In genomic region chr15:67130673-67131601, GRCh38 we compare ENCODE assay signal across 10 cellular contexts.
DNase-seq lines count a peak whose midpoint lies in the region; ATAC-seq and TF ChIP-seq lines count a peak whose summit lies in the region.
"Had no signal": no experiment of that assay in that cellular context is flagged by ENCODE, and none has a peak within 500 bp of the region (broad histone marks: within the 10 kb centered on the region; RNA-seq: fewer than 3 reads in every experiment).

No MANE protein-coding gene starts in this region.

- H3K4me1 Mint-ChIP-seq in CD4-positive, alpha-beta memory T cell = peaks cover 77 to 96% (median 87%) of the 10 kb centered on the region in 4 donors

- H3K9ac ChIP-seq in OCI-LY1 (ENCODE audit: low read length) = no peak overlapping the region
- H3K9ac ChIP-seq: parathyroid adenoma had no signal

- no peak for TF ChIP-seq CTCF in OCI-LY1 (IDR thresholded peaks at IDR 0.05; ENCODE audit: low read length)
- no peak for TF ChIP-seq CTCF in osteoblast (IDR thresholded peaks at IDR 0.05; ENCODE audit: extremely low read depth, low read depth, low read length)

- H3K36me3 ChIP-seq in CD4-positive, alpha-beta memory T cell (ENCODE audit: insufficient read depth, low read length) = no peaks in the 10 kb centered on the region
- H3K36me3 ChIP-seq in OCI-LY1 (ENCODE audit: insufficient read depth, low read length) (peaks cover 6% of the 10 kb centered on the region; the same call in 1 of the 2 replicates), esophagus (ENCODE audit: control insufficient read depth in 2 of 2, insufficient read depth in 2 of 2, low read length in 1 of 2) (peaks cover 0 to 5% of the 10 kb centered on the region in 2 donors), osteoblast (ENCODE audit: insufficient read depth, low read length) (peaks cover 61% of the 10 kb centered on the region)

- WGBS in esophagus, 2 donors = 51 to 64% methylated on average over 15 of the region's 15 CpGs

- CTCF ChIA-PET in CD4-positive, alpha-beta memory T cell (lab: Charles Lee; ENCODE audit: partially characterized antibody) = interaction anchor here (1.9 to 2.5 kb wide), 2 partner anchors 10 to 13 kb away, joined by 6 to 8 read pairs; no protein-coding TSS in a partner anchor

- peak overlapping the region in 6 of 8 donors; percentile 34 to 71 (median 60) for H3K4me3 Mint-ChIP-seq in CD4-positive, alpha-beta memory T cell

- no peaks in the 10 kb centered on the region for H3F3A ChIP-seq in OCI-LY1 (ENCODE audit: insufficient read depth, low read length)

- no peaks in the 10 kb centered on the region for H3K27me3 Mint-ChIP-seq in CD4-positive, alpha-beta memory T cell

- no peak overlapping the region for H2AFZ ChIP-seq in OCI-LY1 (ENCODE audit: low read length)
- no peak overlapping the region for H2AFZ ChIP-seq in osteoblast (ENCODE audit: low read length)
- H2AFZ ChIP-seq: parathyroid adenoma had no signal

- H3K9me2 ChIP-seq in OCI-LY1 (ENCODE audit: low read depth, low read length) = no peaks in the 10 kb centered on the region

- H3K4me1 ChIP-seq in CD4-positive, alpha-beta memory T cell (ENCODE audit: insufficient read depth, low read length) = peaks cover 96% of the 10 kb centered on the region
- H3K4me1 ChIP-seq in OCI-LY1 (ENCODE audit: insufficient read depth, low read length, severe bottlenecking) (peaks cover 70% of the 10 kb centered on the region), esophagus (ENCODE audit: control insufficient read depth in 2 of 2, insufficient read depth in 2 of 2, low read length in 1 of 2) (peaks cover 9 to 42% of the 10 kb centered on the region in 2 donors), osteoblast (ENCODE audit: insufficient read depth, low read length) (peaks cover 98% of the 10 kb centered on the region)

- H4K20me1 ChIP-seq in OCI-LY1 (ENCODE audit: insufficient read depth, low read length) = no peaks in the 10 kb centered on the region
- no peaks in the 10 kb centered on the region for H4K20me1 ChIP-seq in osteoblast (ENCODE audit: insufficient read depth, low read length)

- H3K27ac Mint-ChIP-seq in CD4-positive, alpha-beta memory T cell = peak overlapping the region; percentile 97 to 100 (median 99)

- intact Hi-C loops in CD4-positive, alpha-beta memory T cell (cut with micrococcal nuclease) = loop anchor here (5.0 kb wide), 1 partner anchor 49 kb away; no protein-coding TSS in a partner anchor

- peak overlapping the region in 1 of 2 donors; percentile 4 for H3K4me3 ChIP-seq in CD4-positive, alpha-beta memory T cell (ENCODE audit: low read length in 2 of 2)
- H3K4me3 ChIP-seq in OCI-LY1 (ENCODE audit: low read depth, low read length, poor library complexity, severe bottlenecking) (no peak overlapping the region), esophagus (ENCODE audit: low read depth in 1 of 2, low read length in 2 of 2) (no peak overlapping the region), osteoblast (ENCODE audit: insufficient read depth, low read length) (no peak overlapping the region)

- peaks cover 16% of the 10 kb centered on the region; the same call in 1 of the 2 replicates for H3K79me2 ChIP-seq in OCI-LY1 (ENCODE audit: insufficient read depth, low read length)
- H3K79me2 ChIP-seq in osteoblast (ENCODE audit: insufficient read depth, low read length) = peaks cover 97% of the 10 kb centered on the region

- no peaks in the 10 kb centered on the region for H3K27me3 ChIP-seq in CD4-positive, alpha-beta memory T cell (ENCODE audit: insufficient read depth, low read length)
- H3K27me3 ChIP-seq in OCI-LY1 (ENCODE audit: insufficient read depth, low read length) (no peaks in the 10 kb centered on the region), esophagus (ENCODE audit: control insufficient read depth in 1 of 2, insufficient read depth in 2 of 2, low read length in 2 of 2) (no peaks in the 10 kb centered on the region), osteoblast (ENCODE audit: insufficient read depth, low read length) (no peaks in the 10 kb centered on the region)

- no peak for DNase-seq in CD4-positive, alpha-beta memory T cell
- DNase-seq in osteoblast (ENCODE audit: insufficient read length, low spot score, missing footprints) (no peak), AG08395 (ENCODE audit: low spot score) (no peak), DMS 273 treated with DMSO at 0.1 percent for 48 hours (lab: John Stamatoyannopoulos, UW) (no peak)
- DNase-seq: DND-41 had no signal

- H3K27ac ChIP-seq in CD4-positive, alpha-beta memory T cell (ENCODE audit: low read depth, low read length) = peak overlapping the region; percentile 85
- H3K27ac ChIP-seq in OCI-LY1 (ENCODE audit: low read depth, low read length, poor library complexity, severe bottlenecking) = peak overlapping the region; percentile 90
- peak overlapping the region; percentile 32 to 47 for H3K27ac ChIP-seq in esophagus (ENCODE audit: low read depth in 2 of 2, low read length in 1 of 2)
- peak overlapping the region; percentile 99 for H3K27ac ChIP-seq in osteoblast (ENCODE audit: low read depth, low read length)
- H3K27ac ChIP-seq: parathyroid adenoma had no signal

- peaks cover 10 to 30% of the 10 kb centered on the region in 2 donors for H3K36me3 Mint-ChIP-seq in CD4-positive, alpha-beta memory T cell

- ATAC-seq in GM18517 (IDR thresholded peaks at IDR 0.05; ENCODE audit: unreplicated experiment) (no peak), GM19351 (IDR thresholded peaks at IDR 0.05; ENCODE audit: unreplicated experiment) (no peak)

- no peaks in the 10 kb centered on the region for H3K9me3 ChIP-seq in CD4-positive, alpha-beta memory T cell (ENCODE audit: control insufficient read depth in 1 of 2, low read length in 2 of 2)
- H3K9me3 ChIP-seq in OCI-LY1 (ENCODE audit: low read length) (no peaks in the 10 kb centered on the region), esophagus (ENCODE audit: control insufficient read depth in 2 of 2, insufficient read depth in 1 of 2, low read depth in 1 of 2, low read length in 1 of 2) (no peaks in the 10 kb centered on the region), osteoblast (ENCODE audit: low read depth, low read length) (no peaks in the 10 kb centered on the region)

- H3K9me3 Mint-ChIP-seq in CD4-positive, alpha-beta memory T cell = no peaks in the 10 kb centered on the region

- POLR2A ChIA-PET in CD4-positive, alpha-beta memory T cell (lab: Charles Lee; ENCODE audit: partially characterized antibody) = interaction anchor here (0.7 to 2.1 kb wide), 12 partner anchors 8 to 66 kb away, joined by 3 to 8 read pairs (median 4); partner anchors contain the start of gene SMAD3

- H3K4me2 ChIP-seq in OCI-LY1 (ENCODE audit: low read length) (no peak overlapping the region), osteoblast (ENCODE audit: insufficient read depth, low read length) (peak overlapping the region; percentile 19)

Comparison
In these comparisons a context has a peak if more than half of its experiments do, and no peak if none do; other contexts are left out.
1. H3K27ac ChIP-seq: peak in every context shown above with its lines; median percentile 99 in osteoblast; 90 in OCI-LY1; 85 in CD4-positive, alpha-beta memory T cell; 40 in esophagus.